Comparison of ENCODE assay signal across 8 cellular contexts in genomic region chr4:125313989-125314602, GRCh38. TPM values are rescaled to one million over a fixed set of nuclear protein-coding genes. Genes with fewer than 3 reads are reported as not detected.
A peak's percentile ranks its signal among the peaks of the same experiment; 100 is the strongest.
DNase-seq lines count a peak whose midpoint lies in the region; ATAC-seq and TF ChIP-seq lines count a peak whose summit lies in the region.

No MANE protein-coding gene starts in this region.

- TF ChIP-seq CTCF in 22Rv1 (IDR thresholded peaks at IDR 0.05) (no peak), HFF-Myc (IDR thresholded peaks at IDR 0.05; ENCODE audit: low read depth, low read length, missing control alignments) (no peak), breast epithelium (IDR thresholded peaks at IDR 0.05) (no peak)

- H3K4me3 ChIP-seq in HFF-Myc (replicated peaks; ENCODE audit: low read depth, low read length), result peak overlapping the region; percentile 94
- H3K4me3 ChIP-seq in breast epithelium, result peak overlapping the region; percentile 77 to 88 (median 81)
- H3K4me3 ChIP-seq in muscle layer of colon (ENCODE audit: low read depth in 1 of 2, low read length in 2 of 2), result peak overlapping the region in 1 of 2 donors; percentile 96

- H3K36me3 ChIP-seq in breast epithelium (no peaks in the 10 kb centered on the region), muscle layer of colon (ENCODE audit: insufficient read depth, low read length) (no peaks in the 10 kb centered on the region)

- intact Hi-C loops in breast epithelium (cut with DNase I; ENCODE audit: low total_unique reads), result no loop called here

- ATAC-seq in HG02938 (IDR thresholded peaks at IDR 0.05; ENCODE audit: unreplicated experiment), result no peak
- no peak for ATAC-seq in GM18511 (IDR thresholded peaks at IDR 0.05; ENCODE audit: unreplicated experiment)

- H3K27me3 ChIP-seq in breast epithelium (peaks cover 0 to 12% of the 10 kb centered on the region in 2 donors), muscle layer of colon (ENCODE audit: control insufficient read depth in 1 of 2, insufficient read depth in 2 of 2, low read length in 2 of 2) (no peaks in the 10 kb centered on the region)

- no peak for DNase-seq in HFF-Myc (ENCODE audit: extremely low read depth, low read depth)
- no peak for DNase-seq in breast epithelium (ENCODE audit: low spot score in 2 of 2)
- DNase-seq in central memory CD4-positive, alpha-beta T cell, result no peak
- DNase-seq in stimulated activated CD4-positive, alpha-beta T cell treated with anti-CD3 and anti-CD28 coated beads, Interleukin-1b, Interleukin-23, amount 100 ng/mL, for 48 hours, result no peak

- H3K4me1 ChIP-seq in breast epithelium (peaks cover 5 to 7% of the 10 kb centered on the region in 2 donors), muscle layer of colon (ENCODE audit: insufficient read depth, low read length) (peaks cover 22% of the 10 kb centered on the region)

- peak overlapping the region; percentile 21 for H3K9ac ChIP-seq in muscle layer of colon (ENCODE audit: low read length)

- H3K9me3 ChIP-seq in breast epithelium, result no peaks in the 10 kb centered on the region
- no peaks in the 10 kb centered on the region for H3K9me3 ChIP-seq in muscle layer of colon (ENCODE audit: low read length)

- no peak for TF ChIP-seq POLR2A in breast epithelium (IDR thresholded peaks at IDR 0.05)

- peak overlapping the region; percentile 52; the same call in 1 of the 2 replicates for H3K27ac ChIP-seq in 22Rv1
- peak overlapping the region in 1 of 2 donors; percentile 75 for H3K27ac ChIP-seq in breast epithelium
- peak overlapping the region; percentile 13 for H3K27ac ChIP-seq in muscle layer of colon (ENCODE audit: low read depth, low read length)

RNA-seq across cellular contexts. Expression of gene FAT4, which starts 0.7 kb away (rescaled TPM):
- total RNA-seq in breast epithelium, result 10 to 100 TPM; 10.7 to 25.1 (median 13.4) TPM
